ENCODE assay signal across 11 cellular contexts in the genomic region with DNA sequence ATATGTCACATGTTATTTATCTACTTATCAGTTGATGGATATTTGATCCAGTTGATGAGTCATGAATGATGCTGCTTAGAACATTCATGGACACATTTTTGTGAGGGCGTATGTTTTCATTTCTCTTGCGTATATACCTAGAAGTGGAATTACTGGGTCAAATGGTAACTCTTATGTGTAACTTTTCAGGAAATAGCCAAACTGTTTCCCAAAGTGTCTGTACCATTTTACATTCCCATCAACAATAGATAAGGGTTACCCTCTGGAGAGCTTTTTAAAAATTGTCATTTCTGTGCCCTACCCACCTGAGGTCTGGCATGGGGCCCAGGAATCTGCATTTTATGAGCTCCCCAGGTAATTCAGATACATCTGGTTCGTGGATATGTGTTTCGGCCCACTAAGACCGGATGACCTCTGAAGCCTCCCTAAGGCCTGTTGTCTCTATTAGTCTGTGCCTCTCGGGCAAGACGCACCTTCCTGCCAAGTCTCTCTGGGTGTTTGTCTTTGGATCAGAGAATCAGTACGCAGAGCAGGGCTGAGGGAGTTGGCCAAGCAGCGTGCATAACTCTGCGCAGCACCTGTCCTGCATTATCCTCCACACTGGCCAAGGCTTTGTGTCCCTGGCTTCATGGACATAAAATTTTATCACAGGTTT.
DNase-seq lines count a peak whose midpoint lies in the region; ATAC-seq and TF ChIP-seq lines count a peak whose summit lies in the region.
"Had no signal": no experiment of that assay in that cellular context is flagged by ENCODE, and none has a peak within 500 bp of the region (broad histone marks: within the 10 kb centered on the region; RNA-seq: fewer than 3 reads in every experiment).

No MANE protein-coding gene starts in this region.

- no peaks in the 10 kb centered on the region for H3K27me3 ChIP-seq in left ventricle myocardium inferior (ENCODE audit: low read depth)
- H3K27me3 ChIP-seq in right cardiac atrium (ENCODE audit: control insufficient read depth, insufficient read depth) = no peaks in the 10 kb centered on the region
- no peaks in the 10 kb centered on the region for H3K27me3 ChIP-seq in mammary epithelial cell (ENCODE audit: insufficient read depth, low read length)
- H3K27me3 ChIP-seq in CD8-positive, alpha-beta memory T cell (ENCODE audit: insufficient read depth, low read length, poor library complexity, severe bottlenecking) = no peaks in the 10 kb centered on the region
- H3K27me3 ChIP-seq: pancreas had no signal

- peak overlapping the region; percentile 55 for H3K4me2 ChIP-seq in mammary epithelial cell (ENCODE audit: insufficient read depth, low read depth, low read length)

- H4K20me1 ChIP-seq in mammary epithelial cell (ENCODE audit: insufficient read depth, low read length) = no peaks in the 10 kb centered on the region

- peaks cover 38% of the 10 kb centered on the region for H3K4me1 ChIP-seq in left ventricle myocardium inferior
- no peaks in the 10 kb centered on the region for H3K4me1 ChIP-seq in right cardiac atrium (ENCODE audit: control insufficient read depth, insufficient read depth, low read length)
- peaks cover 57% of the 10 kb centered on the region for H3K4me1 ChIP-seq in mammary epithelial cell (ENCODE audit: insufficient read depth, low read length)
- H3K4me1 ChIP-seq in CD8-positive, alpha-beta memory T cell (ENCODE audit: insufficient read depth, low read length) = peaks cover 12% of the 10 kb centered on the region
- H3K4me1 ChIP-seq: pancreas had no signal

- H3K36me3 ChIP-seq in left ventricle myocardium inferior (no peaks in the 10 kb centered on the region), mammary epithelial cell (ENCODE audit: insufficient read depth, low read length) (no peaks in the 10 kb centered on the region)
- no peaks in the 10 kb centered on the region for H3K36me3 ChIP-seq in CD8-positive, alpha-beta memory T cell (ENCODE audit: insufficient read depth, low read length)
- H3K36me3 ChIP-seq: pancreas had no signal

- BruUV-seq in mammary epithelial cell (replicated peaks; lab: Mats Ljungman, UMichigan) = TSS peak; percentile 67

- no peak overlapping the region for H3K4me3 Mint-ChIP-seq in CD8-positive, alpha-beta memory T cell

- POLR2A ChIA-PET in CD8-positive, alpha-beta memory T cell (lab: Charles Lee) = no interaction called here

- H3K79me2 ChIP-seq in mammary epithelial cell (ENCODE audit: insufficient read depth, low read length) = peaks cover 9% of the 10 kb centered on the region

- DNase-seq in left ventricle myocardium inferior = no peak
- no peak for DNase-seq in right cardiac atrium
- DNase-seq in mammary epithelial cell = peak; percentile 93
- DNase-seq in left colon = peak; percentile 65 to 78
- DNase-seq in GDM1 (lab: John Stamatoyannopoulos, UW) = no peak
- no peak for DNase-seq in CD8-positive, alpha-beta memory T cell
- DNase-seq in AG08396 (ENCODE audit: low spot score) = no peak
- DNase-seq: cortex of kidney, NCI-H748 treated with DMSO at 0.1 percent for 48 hours, pancreas had no signal

- H3K27ac Mint-ChIP-seq in CD8-positive, alpha-beta memory T cell = no peak overlapping the region

- peaks cover 10 to 14% (median 13%) of the 10 kb centered on the region in 3 donors for H3K4me1 Mint-ChIP-seq in CD8-positive, alpha-beta memory T cell

- CTCF ChIA-PET in mammary epithelial cell (lab: Charles Lee; ENCODE audit: low non-redundant PET) = interaction anchor here (0.6 kb wide), 1 partner anchor 149 kb away, joined by 5 read pairs; no protein-coding TSS in a partner anchor
- CTCF ChIA-PET in CD8-positive, alpha-beta memory T cell (lab: Charles Lee) = no interaction called here

- WGBS in right cardiac atrium = 79% methylated on average over 10 of the region's 10 CpGs
- whole genome bisulfite sequencing in mammary epithelial cell (ENCODE audit: low coverage, missing lambda C conversion rate) = 33% methylated on average over 10 of the region's 10 CpGs

- H2AFZ ChIP-seq in mammary epithelial cell (ENCODE audit: low read depth, low read length) = peak overlapping the region; percentile 34

- no peak for ATAC-seq in right cardiac atrium
- ATAC-seq in left colon = peak; percentile 82
- no peak for ATAC-seq in HG03139 (IDR thresholded peaks at IDR 0.05; ENCODE audit: unreplicated experiment)

- TF ChIP-seq CTCF in left ventricle myocardium inferior (IDR thresholded peaks at IDR 0.05; ENCODE audit: borderline replicate concordance) (no peak), mammary epithelial cell (conservative IDR thresholded peaks at IDR 0.05 in 1 of 2, IDR thresholded peaks at IDR 0.05 in 1 of 2; ENCODE audit: extremely low read depth in 1 of 2, insufficient read depth in 1 of 2, low read depth in 1 of 2, low read length in 2 of 2) (no peak)

- H3K4me3 ChIP-seq in left ventricle myocardium inferior (no peak overlapping the region), right cardiac atrium (ENCODE audit: low read length) (no peak overlapping the region), mammary epithelial cell (replicated peaks in 1 of 3; ENCODE audit: insufficient read depth in 1 of 3, low read depth in 2 of 3, low read length in 3 of 3) (no peak overlapping the region)
- H3K4me3 ChIP-seq in CD8-positive, alpha-beta memory T cell (ENCODE audit: low read length) = no peak overlapping the region
- H3K4me3 ChIP-seq: pancreas had no signal

- intact Hi-C loops in left ventricle myocardium inferior (cut with micrococcal nuclease) = no loop called here
- intact Hi-C loops in right cardiac atrium (cut with DNase I) = no loop called here
- intact Hi-C loops in mammary epithelial cell (cut with micrococcal nuclease) = loop anchor here (5.0 kb wide), 1 partner anchor 61 kb away; no protein-coding TSS in a partner anchor
- intact Hi-C loops in left colon (cut with DNase I, micrococcal nuclease) = no loop called here

- peaks cover 0 to 4% of the 10 kb centered on the region in 2 donors for H3K27me3 Mint-ChIP-seq in CD8-positive, alpha-beta memory T cell

- no peaks in the 10 kb centered on the region for H3K9me3 Mint-ChIP-seq in CD8-positive, alpha-beta memory T cell

- H3K9me3 ChIP-seq in left ventricle myocardium inferior (replicated peaks) (no peaks in the 10 kb centered on the region), right cardiac atrium (ENCODE audit: control insufficient read depth, low read length) (no peaks in the 10 kb centered on the region), mammary epithelial cell (replicated peaks; ENCODE audit: insufficient read depth, low read length) (no peaks in the 10 kb centered on the region)
- no peaks in the 10 kb centered on the region for H3K9me3 ChIP-seq in CD8-positive, alpha-beta memory T cell (ENCODE audit: low read length)
- H3K9me3 ChIP-seq: pancreas had no signal

- H3K36me3 Mint-ChIP-seq in CD8-positive, alpha-beta memory T cell = peaks cover 0 to 2% (median 0%) of the 10 kb centered on the region in 3 donors

- peak overlapping the region; percentile 44 for H3K9ac ChIP-seq in mammary epithelial cell (ENCODE audit: insufficient read depth, low read length)

- H3K27ac ChIP-seq in left ventricle myocardium inferior (replicated peaks) = peak overlapping the region; percentile 21
- no peak overlapping the region for H3K27ac ChIP-seq in right cardiac atrium (ENCODE audit: low read length)
- H3K27ac ChIP-seq in mammary epithelial cell (ENCODE audit: insufficient read depth, low read depth, low read length) = peak overlapping the region; percentile 99
- H3K27ac ChIP-seq in CD8-positive, alpha-beta memory T cell (ENCODE audit: low read depth, low read length) = no peak overlapping the region

- in situ Hi-C loops in mammary epithelial cell (cut with MboI; ENCODE audit: low sequenced_read_pairs in 2 of 2) = loop anchor here in 1 of 2 donors (25.0 kb wide), 1 partner anchor 284 kb away; no protein-coding TSS in a partner anchor

- dilution Hi-C loops in mammary epithelial cell (cut with HindIII; ENCODE audit: low sequenced_read_pairs) = no loop called here

Comparison
In these comparisons a context has a peak if more than half of its experiments do, and no peak if none do; other contexts are left out.
1. H3K27ac ChIP-seq: peak in left ventricle myocardium inferior (single experiment) and mammary epithelial cell (single experiment); none in right cardiac atrium (single experiment) and CD8-positive, alpha-beta memory T cell (single experiment).
2. DNase-seq: peak in mammary epithelial cell (single experiment) and left colon (2 of 2); none in left ventricle myocardium inferior (single experiment), right cardiac atrium (0 of 3), GDM1 (single experiment), CD8-positive, alpha-beta memory T cell (0 of 5) and AG08396 (single experiment).